In the genomic region with DNA sequence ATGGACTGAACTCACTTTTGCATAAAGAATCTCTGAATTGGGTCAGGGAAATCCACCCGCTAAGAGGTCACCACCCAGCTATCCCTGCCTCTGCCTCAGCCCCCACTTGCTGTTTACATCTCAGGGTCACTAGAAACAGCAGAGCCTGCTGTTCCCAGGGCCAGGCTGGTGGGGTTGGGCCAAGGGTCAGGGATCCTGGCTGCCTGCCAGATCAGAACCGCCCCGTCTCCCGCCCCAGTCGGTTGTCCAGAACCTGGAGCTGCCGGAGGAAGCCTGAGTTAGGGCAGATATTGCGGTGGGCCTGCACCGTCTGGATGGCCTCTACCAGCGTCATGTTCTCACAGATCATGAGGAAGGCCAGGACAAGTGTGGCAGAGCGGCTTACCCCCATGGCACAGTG, we compare ENCODE assay signal across 17 cellular contexts. TPM values are rescaled to one million over a fixed set of nuclear protein-coding genes. Genes with fewer than 3 reads are reported as not detected.
DNase-seq lines count a peak whose midpoint lies in the region; ATAC-seq, FAIRE-seq and TF ChIP-seq lines count a peak whose summit lies in the region.
"Had no signal": no experiment of that assay in that cellular context is flagged by ENCODE, and none has a peak within 500 bp of the region (broad histone marks: within the 10 kb centered on the region; RNA-seq: fewer than 3 reads in every experiment).

No MANE protein-coding gene starts in this region.

- peak in 1 of 4 experiments; percentile 48 for DNase-seq in K562 (ENCODE audit: extremely low read depth in 1 of 4, low spot score in 3 of 4)
- DNase-seq in mesenteric fat pad (ENCODE audit: low spot score) = peak; percentile 84
- DNase-seq in KBM-7 = no peak
- no peak for DNase-seq in RPMI8226
- no peak for DNase-seq in HT-29 (ENCODE audit: low spot score)
- DNase-seq: 8988T; C1 segment of cervical spinal cord; CD4-positive, CD25-positive, alpha-beta regulatory T cell; CD8-positive, alpha-beta memory T cell; COR-L47; H9 had no signal

- H3K27me3 ChIP-seq in BLaER1 (no peaks in the 10 kb centered on the region), K562 (ENCODE audit: control insufficient read depth in 2 of 2, insufficient read depth in 2 of 2, low read length in 2 of 2) (no peaks in the 10 kb centered on the region), skeletal muscle tissue (ENCODE audit: control insufficient read depth in 3 of 3, insufficient read depth in 3 of 3, low read length in 3 of 3) (no peaks in the 10 kb centered on the region)

- intact Hi-C loops in K562 (cut with micrococcal nuclease) = no loop called here

- H3K9me3 ChIP-seq in BLaER1 (0 out of 2 replicates have a peak, but pooled peaks cover 3% of the 10 kb centered on the region), K562 (replicated peaks; ENCODE audit: control insufficient read depth, insufficient read depth, low read depth, low read length) (no peaks in the 10 kb centered on the region), skeletal muscle tissue (ENCODE audit: control insufficient read depth in 3 of 3, low read length in 3 of 3) (no peaks in the 10 kb centered on the region)

- H4K20me1 ChIP-seq in BLaER1 (no peaks in the 10 kb centered on the region), K562 (replicated peaks; ENCODE audit: control insufficient read depth, insufficient read depth, low read length) (no peaks in the 10 kb centered on the region)

- H3K4me3 ChIP-seq in BLaER1 (no peak overlapping the region), K562 (no peak overlapping the region), skeletal muscle tissue (ENCODE audit: low read length in 3 of 3) (no peak overlapping the region)

- H3K79me2 ChIP-seq in K562 (ENCODE audit: control insufficient read depth, insufficient read depth, low read length) = no peaks in the 10 kb centered on the region

- H3K9ac ChIP-seq in BLaER1 = no peak overlapping the region
- peak overlapping the region in 1 of 2 experiments; percentile 81; a peak in 2 of 4 replicates for H3K9ac ChIP-seq in K562 (ENCODE audit: insufficient read depth in 1 of 2, low read depth in 2 of 2, low read length in 2 of 2)
- no peak overlapping the region for H3K9ac ChIP-seq in skeletal muscle tissue (ENCODE audit: low read depth in 1 of 3, low read length in 3 of 3)

- no peak for FAIRE-seq in K562 (lab: Jason Lieb, UNC)
- FAIRE-seq: G401.6, GM12891, GM19239, H1 had no signal

- no peaks in the 10 kb centered on the region for H3K9me1 ChIP-seq in K562 (ENCODE audit: control insufficient read depth, insufficient read depth, low read length)

- peak overlapping the region; percentile 23 for H3K4me2 ChIP-seq in BLaER1
- no peak overlapping the region for H3K4me2 ChIP-seq in K562 (ENCODE audit: insufficient read depth, low read length)

- no peak for TF ChIP-seq RAD21 in K562 (CRISPR knock-in tag; conservative IDR thresholded peaks at IDR 0.05 in 1 of 2, IDR thresholded peaks at IDR 0.05 in 1 of 2)

- WGBS in K562 (ENCODE audit: insufficient coverage, low coverage, missing lambda C conversion rate) = 18% methylated on average over 9 of the region's 10 CpGs

- ATAC-seq in K562 = peak; percentile 34

- CTCF ChIA-PET in K562 (lab: Yijun Ruan, JAX; ENCODE audit: low intra/inter-chr PET ratio) = no interaction called here

- no peak overlapping the region; the same call in 1 of the 2 replicates for H3K27ac ChIP-seq in BLaER1
- no peak overlapping the region for H3K27ac ChIP-seq in K562 (ENCODE audit: extremely low read depth, low read depth, low read length)
- H3K27ac ChIP-seq in skeletal muscle tissue (ENCODE audit: low read depth, low read length) = peak overlapping the region; percentile 4

- H3K4me1 ChIP-seq in BLaER1 (peaks cover 16% of the 10 kb centered on the region), K562 (replicated peaks in 1 of 2; ENCODE audit: control insufficient read depth in 2 of 2, insufficient read depth in 2 of 2, low read length in 2 of 2) (peaks cover 0 to 10% of the 10 kb centered on the region in 2 experiments; a peak in 2 of 5 replicates), skeletal muscle tissue (ENCODE audit: control insufficient read depth in 3 of 3, insufficient read depth in 3 of 3, low read length in 3 of 3) (peaks cover 2 to 24% (median 11%) of the 10 kb centered on the region in 3 donors)

- H3K36me3 ChIP-seq in BLaER1 (no peaks in the 10 kb centered on the region), K562 (ENCODE audit: control insufficient read depth, insufficient read depth, low read length) (no peaks in the 10 kb centered on the region), skeletal muscle tissue (ENCODE audit: control insufficient read depth in 3 of 3, insufficient read depth in 3 of 3, low read length in 3 of 3) (peaks cover 25 to 38% (median 36%) of the 10 kb centered on the region in 3 donors)

- POLR2A ChIA-PET in K562 (lab: Yijun Ruan, JAX) = interaction anchor here (0.6 to 0.8 kb wide), 5 partner anchors 12 to 960 kb away, joined by 3 read pairs; no protein-coding TSS in a partner anchor

- no peak for TF ChIP-seq EP300 in K562 (IDR thresholded peaks at IDR 0.05; ENCODE audit: low read length)

- no peak for TF ChIP-seq CTCF in K562 (IDR thresholded peaks at IDR 0.05 in 2 of 3, conservative IDR thresholded peaks at IDR 0.05 in 1 of 3; ENCODE audit: insufficient read depth in 2 of 3, low read depth in 1 of 3, low read length in 3 of 3)

- no TSS peak for BruUV-seq in K562 (replicated peaks; lab: Mats Ljungman, UMichigan)

- H2AFZ ChIP-seq in K562 (ENCODE audit: low read depth, low read length) = no peak overlapping the region

- in situ Hi-C loops in K562 (cut with MboI) (loop anchor here (10.0 kb wide), 1 partner anchor 360 kb away; no protein-coding TSS in a partner anchor), KBM-7 (cut with MboI; ENCODE audit: low pct_unique_long_range_greater_than_20kb, low sequenced_read_pairs) (loop anchor here (25.0 kb wide), 1 partner anchor 832 kb away; no protein-coding TSS in a partner anchor)

- TF ChIP-seq POLR2A in K562 (conservative IDR thresholded peaks at IDR 0.05) = no peak

TF ChIP-seq in K562, 482 proteins besides CTCF, POLR2A, EP300 and RAD21:
- TF ChIP-seq ZNF408 (CRISPR knock-in tag; IDR thresholded peaks at IDR 0.05; ENCODE audit: low read depth) (no peak), NFIC (IDR thresholded peaks at IDR 0.05) (peak; percentile 92), POLR2G (IDR thresholded peaks at IDR 0.05; ENCODE audit: low read depth, low read length) (0 out of 2 replicates have a peak, but pooled peaks have one; percentile 33), NFIX (CRISPR knock-in tag; IDR thresholded peaks at IDR 0.05; ENCODE audit: low read depth) (0 out of 2 replicates have a peak, but pooled peaks have one; percentile 21), ZSCAN29 (IDR thresholded peaks at IDR 0.05) (no peak)
TF ChIP-seq in K562: peak in this region for 3.

RNA-seq across cellular contexts. Expression of gene SAMD8, which starts 17.0 kb away (rescaled TPM):
- total RNA-seq in K562 (2011; cell fraction: chromatin; rRNA removed; ENCODE audit: low replicate concordance) = 32.4 and 44.3 TPM in 2 replicates
- total RNA-seq in K562 (2011; cell fraction: nucleolus; rRNA removed) = 9.3 and 10.0 TPM in 2 replicates
- 15.6 and 26.2 TPM in 2 replicates for total RNA-seq in K562 (2011; cell fraction: nucleoplasm; rRNA removed)
- total RNA-seq in K562 (2014; rRNA removed) (4.6 and 6.2 TPM in 2 replicates), K562 (2014; rRNA removed; fragmentation: Illumina TruSeq; extraction: Trizol) (8.8 and 10.5 TPM in 2 replicates), K562 (2015; rRNA removed; fragmentation: Illumina TruSeq; extraction: Trizol) (7.9 and 8.2 TPM in 2 replicates), K562 (2021) (7.2 and 7.6 TPM in 2 replicates), mesenteric fat pad (55.2 TPM), skeletal muscle tissue (17.7 TPM)
- polyA plus RNA-seq in K562 (2011; rRNA removed) (16.1 and 16.7 TPM in 2 replicates), K562 (2014; fragmentation: Illumina TruSeq; extraction: Trizol) (5.4 and 6.2 TPM in 2 replicates), K562 (2014; fragmentation: Nextera tagmentation; extraction: Ambion mirVana) (1 to 10 TPM; 2.7 to 2.8 TPM), K562 (2014; rRNA removed) (5.5 and 5.7 TPM in 2 replicates)
- 7.1 and 15.1 TPM in 2 replicates for polyA plus RNA-seq in K562 (2011; cell fraction: cytosol; rRNA removed)
- 5.7 and 7.9 TPM in 2 replicates for polyA plus RNA-seq in K562 (2011; cell fraction: nucleus; rRNA removed)
- 3.2 and 5.0 TPM in 2 replicates for polyA plus RNA-seq in K562 (2012)
- 28.0 and 29.4 TPM in 2 replicates for polyA minus RNA-seq in K562 (2011; rRNA and poly(A)+ RNA removed)
- polyA minus RNA-seq in K562 (2011; cell fraction: cytosol; rRNA and poly(A)+ RNA removed) = 6.9 and 9.4 TPM in 2 replicates
- polyA minus RNA-seq in K562 (2011; cell fraction: nucleus; rRNA and poly(A)+ RNA removed) = 3.5 and 9.0 TPM in 2 replicates
- total RNA-seq in HT-29 (2014; rRNA removed; shearing (Covaris generic)) = 6.4 and 8.0 TPM in 2 replicates
